Comparison of ENCODE assay signal across 1 cellular context in genomic region chr20:44586289-44586911, GRCh38.
TF ChIP-seq lines count a peak whose summit lies in the region.

No MANE protein-coding gene starts in this region.

TF ChIP-seq in K562, 482 proteins besides CTCF, POLR2A, EP300 and RAD21 (continued from another document):
- TF ChIP-seq ZBTB40 (IDR thresholded peaks at IDR 0.05) (no peak), ZBTB40 (CRISPR knock-in tag; IDR thresholded peaks at IDR 0.05) (no peak), HMG20A (CRISPR knock-in tag; conservative IDR thresholded peaks at IDR 0.05) (no peak), ZNF518B (CRISPR knock-in tag; IDR thresholded peaks at IDR 0.05) (no peak), SPI1 (IDR thresholded peaks at IDR 0.05; ENCODE audit: borderline replicate concordance, low read depth, low read length) (peak; percentile 74; the same call in 1 of the 2 replicates)
